Comparison of ENCODE assay signal across 18 cellular contexts in genomic region chr9:30722065-30722464, GRCh38.
"Had no signal": no experiment of that assay in that cellular context is flagged by ENCODE, and none has a peak within 500 bp of the region (broad histone marks: within the 10 kb centered on the region; RNA-seq: fewer than 3 reads in every experiment).

No MANE protein-coding gene starts in this region.

- H3K4me3 ChIP-seq: esophagus muscularis mucosa, gastrocnemius medialis, left ventricle myocardium inferior, lower lobe of right lung, psoas muscle, suprapubic skin, thyroid gland had no signal

- H3K4me1 ChIP-seq: esophagus muscularis mucosa, gastrocnemius medialis, left ventricle myocardium inferior, lower lobe of right lung, psoas muscle, suprapubic skin, thyroid gland had no signal

- H3K4me1 Mint-ChIP-seq: memory B cell; naive B cell; stimulated activated effector memory CD8-positive, alpha-beta T cell treated with anti-CD3 and anti-CD28 coated beads, Interleukin-12 subunit alpha, Interleukin-12 subunit beta, amount 100 ng/mL, for 72 hours had no signal

- H3K9me3 Mint-ChIP-seq: effector memory CD8-positive, alpha-beta T cell; stimulated activated effector memory CD8-positive, alpha-beta T cell treated with anti-CD3 and anti-CD28 coated beads, Interleukin-12 subunit alpha, Interleukin-12 subunit beta, amount 100 ng/mL, for 72 hours; type B pancreatic cell had no signal

- H3K36me3 ChIP-seq: esophagus muscularis mucosa, gastrocnemius medialis, left ventricle myocardium inferior, lower lobe of right lung, suprapubic skin, thyroid gland had no signal

- H3K27ac Mint-ChIP-seq: effector memory CD8-positive, alpha-beta T cell; memory B cell; naive B cell; stimulated activated effector memory CD8-positive, alpha-beta T cell treated with anti-CD3 and anti-CD28 coated beads, Interleukin-12 subunit alpha, Interleukin-12 subunit beta, amount 100 ng/mL, for 72 hours; type B pancreatic cell had no signal

- H3K4me3 Mint-ChIP-seq: effector memory CD8-positive, alpha-beta T cell; memory B cell; naive B cell; stimulated activated effector memory CD8-positive, alpha-beta T cell treated with anti-CD3 and anti-CD28 coated beads, Interleukin-12 subunit alpha, Interleukin-12 subunit beta, amount 100 ng/mL, for 72 hours; type B pancreatic cell had no signal

- H3K9me3 ChIP-seq: gastrocnemius medialis, lower lobe of right lung, psoas muscle, suprapubic skin, thyroid gland had no signal

- H3K27me3 Mint-ChIP-seq: effector memory CD8-positive, alpha-beta T cell; memory B cell; naive B cell; type B pancreatic cell had no signal

- H3K27me3 ChIP-seq: esophagus muscularis mucosa, gastrocnemius medialis, suprapubic skin, thyroid gland had no signal

- ATAC-seq: effector memory CD8-positive, alpha-beta T cell; gastrocnemius medialis; lower lobe of right lung; psoas muscle; stimulated activated effector memory CD8-positive, alpha-beta T cell treated with anti-CD3 and anti-CD28 coated beads, Interleukin-12 subunit alpha, Interleukin-12 subunit beta, amount 100 ng/mL, for 72 hours; stimulated activated naive CD8-positive, alpha-beta T cell treated with anti-CD3 and anti-CD28 coated beads, Interleukin-15, Interleukin-2, amounts not matched to agents 100 U/mL and 50 U/mL, for 24 hours had no signal

- H3K36me3 Mint-ChIP-seq: memory B cell; naive B cell; stimulated activated effector memory CD8-positive, alpha-beta T cell treated with anti-CD3 and anti-CD28 coated beads, Interleukin-12 subunit alpha, Interleukin-12 subunit beta, amount 100 ng/mL, for 72 hours; type B pancreatic cell had no signal

- H3K27ac ChIP-seq: epithelial cell of prostate, esophagus muscularis mucosa, gastrocnemius medialis, left ventricle myocardium inferior, lower lobe of right lung, psoas muscle, suprapubic skin, thyroid gland had no signal

- DNase-seq: effector memory CD8-positive, alpha-beta T cell; gastrocnemius medialis; glutamatergic neuron; left ventricle myocardium inferior; lower lobe of right lung; midbrain; naive B cell; psoas muscle; stimulated activated CD4-positive, alpha-beta T cell treated with anti-CD3 and anti-CD28 coated beads, Interleukin-4, amount 100 ng/mL, for 1 hour; stimulated activated CD8-positive, alpha-beta memory T cell treated with anti-CD3 and anti-CD28 coated beads, Interleukin-4, amount 100 ng/mL, for 48 hours; stimulated activated naive CD8-positive, alpha-beta T cell treated with anti-CD3 and anti-CD28 coated beads, Interleukin-15, Interleukin-2, amounts not matched to agents 100 U/mL and 50 U/mL, for 24 hours; thyroid gland had no signal
